8 cellular contexts compared by ENCODE assay signal in the genomic region with DNA sequence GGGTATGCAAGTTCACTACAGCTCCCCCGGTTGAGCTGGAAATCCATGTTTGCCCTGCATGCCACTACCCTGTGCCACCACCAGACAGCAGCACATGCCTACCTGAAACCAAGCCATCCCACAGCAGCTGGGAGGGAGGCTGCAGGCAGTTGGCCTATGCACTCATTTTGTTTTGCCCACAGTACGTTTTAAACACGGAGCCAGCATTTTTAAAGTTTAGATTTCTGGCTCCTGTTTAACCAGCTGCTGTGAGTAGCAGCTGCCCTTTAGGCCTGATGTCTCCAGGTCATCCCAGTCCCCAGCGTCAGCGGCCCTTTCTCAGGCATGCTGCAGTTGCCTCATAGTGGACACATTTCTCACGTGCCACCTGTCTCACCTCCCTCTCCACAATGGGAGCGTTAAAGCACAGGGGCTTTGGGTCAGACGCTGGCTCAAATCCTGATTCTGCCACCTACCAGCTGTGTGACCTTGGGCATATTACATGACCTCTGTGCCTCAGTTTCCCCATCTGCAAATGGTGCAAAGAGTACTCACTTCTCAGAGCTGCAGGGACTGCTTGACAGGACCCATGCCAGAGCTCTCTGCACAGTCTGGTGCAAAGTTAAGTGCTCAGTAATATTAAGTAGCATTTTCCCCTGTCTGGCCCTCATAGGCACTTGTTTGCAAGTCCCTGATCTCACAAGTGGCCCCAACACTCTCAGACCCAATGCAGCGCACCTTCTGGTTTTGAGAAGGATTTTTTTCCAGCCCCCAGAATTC. TPM values are rescaled to one million over a fixed set of nuclear protein-coding genes. Genes with fewer than 3 reads are reported as not detected.
DNase-seq lines count a peak whose midpoint lies in the region; TF ChIP-seq lines count a peak whose summit lies in the region.

No MANE protein-coding gene starts in this region.

- no peak overlapping the region for H3K27ac Mint-ChIP-seq in osteocyte (ENCODE audit: unreplicated experiment)

- DNase-seq in DMS153 treated with DMSO at 0.1 percent for 48 hours (lab: John Stamatoyannopoulos, UW; ENCODE audit: unreplicated experiment) (peak; percentile 47), fibroblast of villous mesenchyme (ENCODE audit: low read depth) (peak; percentile 62), osteocyte (ENCODE audit: extremely low spot score, unreplicated experiment) (no peak), ureter (ENCODE audit: low spot score) (peak; percentile 74), amniotic stem cell (lab: John Stamatoyannopoulos, UW) (no peak)
- DNase-seq in Jurkat, Clone E6-1 (ENCODE audit: low read depth, low spot score), result peak; percentile 60
- DNase-seq in activated T-helper 1 cell treated with anti-CD3 and anti-CD28 coated beads, Interleukin-2, amount 50 U/mL, for 16 hours (ENCODE audit: low read depth in 1 of 2, low spot score in 1 of 2), result peak; percentile 17 to 30

- H3K4me3 Mint-ChIP-seq in osteocyte (ENCODE audit: unreplicated experiment), result no peak overlapping the region

- H3K4me3 ChIP-seq in Jurkat, Clone E6-1 (ENCODE audit: low read length), result no peak overlapping the region
- no peak overlapping the region for H3K4me3 ChIP-seq in fibroblast of villous mesenchyme (ENCODE audit: low read depth, low read length)

- peaks cover 15% of the 10 kb centered on the region for H3K4me1 Mint-ChIP-seq in osteocyte (ENCODE audit: unreplicated experiment)

- H3K9me3 Mint-ChIP-seq in osteocyte (ENCODE audit: unreplicated experiment), result no peaks in the 10 kb centered on the region

- H3K36me3 Mint-ChIP-seq in osteocyte (ENCODE audit: unreplicated experiment), result peaks cover 23% of the 10 kb centered on the region

- H3K27me3 Mint-ChIP-seq in osteocyte (ENCODE audit: unreplicated experiment), result no peaks in the 10 kb centered on the region

- TF ChIP-seq CTCF in fibroblast of villous mesenchyme (IDR thresholded peaks at IDR 0.05; ENCODE audit: insufficient read depth, low read depth, low read length) (peak; percentile 94), osteocyte (IDR thresholded peaks at IDR 0.05) (peak; percentile 79)

TF ChIP-seq in PFSK-1, 5 proteins besides CTCF, POLR2A, EP300 and RAD21:
- TF ChIP-seq POLR2AphosphoS5 (IDR thresholded peaks at IDR 0.05; ENCODE audit: low read depth, low read length) (0 out of 2 replicates have a peak, but pooled peaks have one; percentile 21), FOXP2 (optimal IDR thresholded peaks at IDR 0.05; ENCODE audit: borderline replicate concordance, extremely low read depth, extremely low read length, insufficient read depth) (peak; percentile 25), SIN3A (IDR thresholded peaks at IDR 0.05; ENCODE audit: borderline replicate concordance, insufficient read depth, low read length) (no peak)

RNA-seq across cellular contexts. Expression of a gene that starts 8.2 kb away (rescaled TPM):
- 163 TPM for polyA plus RNA-seq in Jurkat, Clone E6-1 (2012; ENCODE audit: insufficient read depth, insufficient read length)
- polyA plus RNA-seq in PFSK-1 (2012; ENCODE audit: insufficient read length, low read depth), result 50.3 TPM
- total RNA-seq in fibroblast of villous mesenchyme (88.1 and 90.2 TPM in 2 replicates), osteocyte (102 and 106 TPM in 2 replicates), ureter (120 TPM)

RNA-seq across cellular contexts. Expression of a gene that starts 32.4 kb away (rescaled TPM):
- 39.7 TPM for polyA plus RNA-seq in Jurkat, Clone E6-1 (2012; ENCODE audit: insufficient read depth, insufficient read length)
- polyA plus RNA-seq in PFSK-1 (2012; ENCODE audit: insufficient read length, low read depth), result 48.4 TPM
- total RNA-seq in fibroblast of villous mesenchyme, result 25.9 and 27.7 TPM in 2 replicates
- 61.2 and 63.7 TPM in 2 replicates for total RNA-seq in osteocyte
- total RNA-seq in ureter, result 31.3 TPM

Comparison
In these comparisons a context has a peak if more than half of its experiments do, and no peak if none do; other contexts are left out.
1. DNase-seq: peak in DMS153 treated with DMSO at 0.1 percent for 48 hours (single experiment), Jurkat, Clone E6-1 (single experiment), activated T-helper 1 cell treated with anti-CD3 and anti-CD28 coated beads, Interleukin-2, amount 50 U/mL, for 16 hours (2 of 2), fibroblast of villous mesenchyme (single experiment) and ureter (single experiment); none in osteocyte (single experiment) and amniotic stem cell (single experiment).